ENCODE assay signal across 7 cellular contexts in the genomic region with DNA sequence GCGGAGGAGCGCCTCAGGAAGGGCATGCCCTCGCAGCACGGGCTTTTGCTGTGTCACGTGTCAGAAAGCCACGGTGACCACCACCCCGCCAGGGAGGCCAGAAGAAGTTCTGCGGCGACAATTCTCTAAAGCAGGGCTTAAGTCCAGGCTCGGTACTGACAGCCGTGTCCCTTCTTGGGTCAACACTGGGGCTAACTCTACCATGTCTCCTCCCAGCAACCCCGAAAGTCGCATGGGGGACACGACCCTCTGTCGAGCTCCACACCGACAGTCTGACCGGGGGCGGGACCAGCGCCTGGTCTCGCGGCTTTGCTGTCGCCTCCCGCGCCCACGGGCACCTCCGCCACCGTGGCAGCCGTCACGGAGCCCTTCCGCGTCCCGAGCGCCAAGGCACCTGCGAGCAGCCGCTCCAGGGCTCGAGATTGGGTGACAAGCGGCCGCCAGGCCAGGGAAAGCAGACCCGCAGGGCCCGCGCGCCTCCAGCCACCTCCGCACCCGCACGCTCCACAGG. TPM values are rescaled to one million over a fixed set of nuclear protein-coding genes. Genes with fewer than 3 reads are reported as not detected.
A peak's percentile ranks its signal among the peaks of the same experiment; 100 is the strongest.
DNase-seq lines count a peak whose midpoint lies in the region; ATAC-seq, FAIRE-seq and TF ChIP-seq lines count a peak whose summit lies in the region.

No MANE protein-coding gene starts in this region.

- ATAC-seq in activated CD8-positive, alpha-beta T cell treated with anti-CD3 and anti-CD28 coated beads, Interleukin-2, amount 10 ng/mL, durations not matched to agents 7 days and 5 days = peak; percentile 23
- peak in 1 of 2 donors; percentile 16 for ATAC-seq in naive thymus-derived CD8-positive, alpha-beta T cell

- no peaks in the 10 kb centered on the region for H3K9me3 ChIP-seq in MG63
- no peaks in the 10 kb centered on the region for H3K9me3 ChIP-seq in esophagus muscularis mucosa
- no peaks in the 10 kb centered on the region for H3K9me3 ChIP-seq in tibial nerve

- peak; percentile 60 for FAIRE-seq in GM12892 (lab: Jason Lieb, UNC)
- no peak for FAIRE-seq in H54 (lab: Jason Lieb, UNC)

- H3K27ac ChIP-seq in esophagus muscularis mucosa (replicated peaks in 1 of 4) = peak overlapping the region; percentile 92 to 98 (median 94)
- peak overlapping the region; percentile 77 to 94 (median 90) for H3K27ac ChIP-seq in tibial nerve

- no peaks in the 10 kb centered on the region for H3K27me3 Mint-ChIP-seq in activated CD8-positive, alpha-beta T cell treated with anti-CD3 and anti-CD28 coated beads, Interleukin-2, amount 10 ng/mL, durations not matched to agents 7 days and 5 days (ENCODE audit: low read depth)
- H3K27me3 Mint-ChIP-seq in naive thymus-derived CD8-positive, alpha-beta T cell = no peaks in the 10 kb centered on the region

- POLR2A ChIA-PET in activated CD8-positive, alpha-beta T cell treated with anti-CD3 and anti-CD28 coated beads, Interleukin-2, amount 10 ng/mL, durations not matched to agents 7 days and 5 days (lab: Charles Lee) = no interaction called here
- POLR2A ChIA-PET in naive thymus-derived CD8-positive, alpha-beta T cell (lab: Charles Lee) = no interaction called here

- H3K4me1 ChIP-seq in esophagus muscularis mucosa (peaks cover 14 to 26% (median 21%) of the 10 kb centered on the region in 4 donors), tibial nerve (peaks cover 0 to 24% (median 11%) of the 10 kb centered on the region in 4 donors)

- peak overlapping the region; percentile 92 for H3K27ac Mint-ChIP-seq in activated CD8-positive, alpha-beta T cell treated with anti-CD3 and anti-CD28 coated beads, Interleukin-2, amount 10 ng/mL, durations not matched to agents 7 days and 5 days
- peak overlapping the region in 9 of 10 donors; percentile 67 to 95 (median 82) for H3K27ac Mint-ChIP-seq in naive thymus-derived CD8-positive, alpha-beta T cell

- H3K4me3 Mint-ChIP-seq in activated CD8-positive, alpha-beta T cell treated with anti-CD3 and anti-CD28 coated beads, Interleukin-2, amount 10 ng/mL, durations not matched to agents 7 days and 5 days = peak overlapping the region; percentile 90
- peak overlapping the region; percentile 82 to 98 (median 95) for H3K4me3 Mint-ChIP-seq in naive thymus-derived CD8-positive, alpha-beta T cell

- WGBS in esophagus muscularis mucosa = 0% methylated on average over 18 of the region's 45 CpGs
- WGBS in tibial nerve, 2 donors = 0 to 1% methylated on average over 18 to 22 of the region's 45 CpGs

- H3K36me3 ChIP-seq in MG63 (no peaks in the 10 kb centered on the region; the same call in 1 of the 2 replicates), esophagus muscularis mucosa (no peaks in the 10 kb centered on the region), tibial nerve (no peaks in the 10 kb centered on the region)

- TF ChIP-seq EP300 in esophagus muscularis mucosa (IDR thresholded peaks at IDR 0.05) (no peak), tibial nerve (IDR thresholded peaks at IDR 0.05) (no peak)

- TF ChIP-seq CTCF in esophagus muscularis mucosa (IDR thresholded peaks at IDR 0.05) (peak in 1 of 3 experiments; percentile 12), tibial nerve (IDR thresholded peaks at IDR 0.05) (no peak)

- TF ChIP-seq POLR2A in GM12892 (IDR thresholded peaks at IDR 0.05; ENCODE audit: low read depth, low read length) (no peak), H54 (IDR thresholded peaks at IDR 0.05; ENCODE audit: low read depth, low read length) (no peak), esophagus muscularis mucosa (IDR thresholded peaks at IDR 0.05; ENCODE audit: low read depth) (no peak), tibial nerve (IDR thresholded peaks at IDR 0.05) (no peak)

- H3K27me3 ChIP-seq in MG63 (no peaks in the 10 kb centered on the region), esophagus muscularis mucosa (peaks cover 0 to 7% (median 0%) of the 10 kb centered on the region in 4 donors), tibial nerve (no peaks in the 10 kb centered on the region)

- H3K36me3 Mint-ChIP-seq in activated CD8-positive, alpha-beta T cell treated with anti-CD3 and anti-CD28 coated beads, Interleukin-2, amount 10 ng/mL, durations not matched to agents 7 days and 5 days (ENCODE audit: low read depth) = peaks cover 19% of the 10 kb centered on the region
- peaks cover 0 to 5% (median 2%) of the 10 kb centered on the region in 3 donors for H3K36me3 Mint-ChIP-seq in naive thymus-derived CD8-positive, alpha-beta T cell

- peaks cover 19% of the 10 kb centered on the region for H3K9me3 Mint-ChIP-seq in activated CD8-positive, alpha-beta T cell treated with anti-CD3 and anti-CD28 coated beads, Interleukin-2, amount 10 ng/mL, durations not matched to agents 7 days and 5 days (ENCODE audit: insufficient read depth)
- H3K9me3 Mint-ChIP-seq in naive thymus-derived CD8-positive, alpha-beta T cell = peaks cover 0 to 2% (median 0%) of the 10 kb centered on the region in 9 donors

- intact Hi-C loops in esophagus muscularis mucosa (cut with DNase I) = loop anchor here (2.0 to 10.0 kb wide), 3 partner anchors 36 to 78 kb away; a partner anchor contains a TSS

- DNase-seq in GM12892 (ENCODE audit: insufficient read length) = peak; percentile 35
- DNase-seq in H54 (ENCODE audit: insufficient read length, low spot score) = peak; percentile 43
- peak; percentile 50 for DNase-seq in MG63
- DNase-seq in activated CD8-positive, alpha-beta T cell treated with anti-CD3 and anti-CD28 coated beads, Interleukin-2, amount 10 ng/mL, durations not matched to agents 7 days and 5 days = peak; percentile 48
- no peak for DNase-seq in esophagus muscularis mucosa (ENCODE audit: extremely low spot score)
- DNase-seq in naive thymus-derived CD8-positive, alpha-beta T cell = peak in 5 of 10 donors; percentile 13 to 26 (median 20)
- DNase-seq in tibial nerve (ENCODE audit: low spot score in 2 of 2) = peak in 1 of 2 donors; percentile 8

- peak overlapping the region; percentile 86 for H3K4me3 ChIP-seq in MG63
- peak overlapping the region; percentile 79 to 98 (median 94) for H3K4me3 ChIP-seq in esophagus muscularis mucosa
- H3K4me3 ChIP-seq in tibial nerve = peak overlapping the region; percentile 88 to 97 (median 92)

- H3K4me1 Mint-ChIP-seq in activated CD8-positive, alpha-beta T cell treated with anti-CD3 and anti-CD28 coated beads, Interleukin-2, amount 10 ng/mL, durations not matched to agents 7 days and 5 days (ENCODE audit: low read depth) = peaks cover 19% of the 10 kb centered on the region
- peaks cover 18 to 23% (median 20%) of the 10 kb centered on the region in 4 donors for H3K4me1 Mint-ChIP-seq in naive thymus-derived CD8-positive, alpha-beta T cell

- CTCF ChIA-PET in activated CD8-positive, alpha-beta T cell treated with anti-CD3 and anti-CD28 coated beads, Interleukin-2, amount 10 ng/mL, durations not matched to agents 7 days and 5 days (lab: Charles Lee) = interaction anchor here (1.2 kb wide), 1 partner anchor 153 kb away, joined by 3 read pairs; no protein-coding TSS in a partner anchor

RNA-seq across cellular contexts. Expression of a gene that starts 0.5 kb away (rescaled TPM):
- 4.1 TPM for polyA plus RNA-seq in GM12892 (2012; ENCODE audit: missing spikeins)
- 1.2 and 3.1 TPM in 2 replicates for total RNA-seq in MG63 (2014; rRNA removed; shearing (Covaris generic); ENCODE audit: low replicate concordance)
- total RNA-seq in activated CD8-positive, alpha-beta T cell treated with anti-CD3 and anti-CD28 coated beads, Interleukin-2, amount 10 ng/mL, durations not matched to agents 7 days and 5 days = 1 to 10 TPM; 4.9 to 5.0 TPM
- 1 to 10 TPM; 2.1 to 6.0 (median 4.4) TPM for total RNA-seq in esophagus muscularis mucosa
- 1 to 10 TPM; 1.3 to 1.6 TPM for total RNA-seq in naive thymus-derived CD8-positive, alpha-beta T cell
- under 1 TPM; 0.41 to 0.97 (median 0.80) TPM for polyA plus RNA-seq in naive thymus-derived CD8-positive, alpha-beta T cell
- 1 to 10 TPM; 2.5 to 3.6 (median 2.9) TPM for total RNA-seq in tibial nerve

RNA-seq across cellular contexts. Expression of a gene that starts 37.9 kb away (rescaled TPM):
- 1.7 TPM for polyA plus RNA-seq in GM12892 (2012; ENCODE audit: missing spikeins)
- 3.2 and 9.0 TPM in 2 replicates for total RNA-seq in MG63 (2014; rRNA removed; shearing (Covaris generic); ENCODE audit: low replicate concordance)
- 1 to 10 TPM; 2.1 to 2.2 TPM for total RNA-seq in activated CD8-positive, alpha-beta T cell treated with anti-CD3 and anti-CD28 coated beads, Interleukin-2, amount 10 ng/mL, durations not matched to agents 7 days and 5 days
- total RNA-seq in esophagus muscularis mucosa (1 to 10 TPM; 3.0 to 5.8 (median 3.7) TPM), tibial nerve (10 to 100 TPM in 2 of 4 donors, 1 to 10 TPM in 2; 8.0 to 14.1 (median 10.5) TPM)
- total RNA-seq in naive thymus-derived CD8-positive, alpha-beta T cell = 1 to 10 TPM; 4.2 to 6.8 TPM
- under 1 TPM; 0.21 to 0.96 (median 0.48) TPM for polyA plus RNA-seq in naive thymus-derived CD8-positive, alpha-beta T cell
